18 cellular contexts compared by ENCODE assay signal in the genomic region with DNA sequence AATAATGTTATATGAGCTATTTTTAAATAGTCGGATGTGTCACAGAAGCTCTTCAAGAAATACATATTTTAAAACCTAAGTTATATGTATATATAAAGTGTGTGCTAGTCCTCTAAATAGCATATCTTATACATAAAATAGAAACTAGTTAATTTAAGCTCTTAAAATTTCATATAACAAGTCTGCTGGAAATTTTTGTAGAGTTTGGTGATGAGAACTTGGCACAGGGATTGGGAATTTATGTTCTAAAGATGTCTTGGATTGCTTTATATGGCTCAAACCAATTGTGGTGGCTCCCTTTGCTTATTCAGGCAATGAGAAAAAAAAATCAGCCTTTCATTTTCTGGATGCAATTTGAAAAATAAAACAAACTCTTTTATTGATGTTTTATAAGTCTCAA.
"Had no signal": no experiment of that assay in that cellular context is flagged by ENCODE, and none has a peak within 500 bp of the region (broad histone marks: within the 10 kb centered on the region; RNA-seq: fewer than 3 reads in every experiment).

No MANE protein-coding gene starts in this region.

- ATAC-seq: foreskin keratinocyte; gastroesophageal sphincter; heart left ventricle; left cardiac atrium; left ventricle myocardium superior; naive thymus-derived CD4-positive, alpha-beta T cell had no signal

- H3K4me3 ChIP-seq: coronary artery, dorsolateral prefrontal cortex, esophagus muscularis mucosa, gastroesophageal sphincter, heart left ventricle, hepatocyte, left lung, lower lobe of right lung had no signal

- H3K27me3 ChIP-seq: dorsolateral prefrontal cortex, esophagus muscularis mucosa, foreskin keratinocyte, gastroesophageal sphincter, heart left ventricle, hepatocyte, left lung had no signal

- H3K4me2 ChIP-seq: hepatocyte had no signal

- H3K4me1 ChIP-seq: esophagus muscularis mucosa, foreskin keratinocyte, gastroesophageal sphincter, heart left ventricle, left lung, lower lobe of right lung had no signal

- H3K27ac ChIP-seq: coronary artery, esophagus muscularis mucosa, foreskin keratinocyte, gastroesophageal sphincter, heart left ventricle, hepatocyte, left lung, lower lobe of right lung had no signal

- H3K36me3 ChIP-seq: esophagus muscularis mucosa, gastroesophageal sphincter, heart left ventricle, left lung, lower lobe of right lung had no signal

- H3K9me3 ChIP-seq: gastroesophageal sphincter, left lung, lower lobe of right lung had no signal

- H3K79me2 ChIP-seq: hepatocyte had no signal

- DNase-seq: dermis blood vessel endothelial cell; dorsolateral prefrontal cortex; effector CD4-positive, alpha-beta T cell; effector memory CD4-positive, alpha-beta T cell; foreskin keratinocyte; heart left ventricle; hypothalamus; immature natural killer cell; left cardiac atrium; left lung; left ventricle myocardium superior; lower lobe of right lung; mesenchymal stem cell; naive thymus-derived CD4-positive, alpha-beta T cell had no signal

- H2AFZ ChIP-seq: hepatocyte had no signal
